23 cellular contexts compared by ENCODE assay signal in genomic region chr20:1164871-1165270, GRCh38. TPM values are rescaled to one million over a fixed set of nuclear protein-coding genes. Genes with fewer than 3 reads are reported as not detected.
"Had no signal": no experiment of that assay in that cellular context is flagged by ENCODE, and none has a peak within 500 bp of the region (broad histone marks: within the 10 kb centered on the region; RNA-seq: fewer than 3 reads in every experiment).

No MANE protein-coding gene starts in this region.

- H3K9me3 ChIP-seq: left lung, spleen, thyroid gland had no signal

- DNase-seq: activated CD4-positive, alpha-beta T cell treated with anti-CD3 and anti-CD28 coated beads for 36 hours; activated naive CD4-positive, alpha-beta T cell treated with anti-CD3 and anti-CD28 coated beads, Interleukin-2, amount 50 U/mL, for 16 hours; dermis blood vessel endothelial cell; effector memory CD8-positive, alpha-beta T cell; foreskin melanocyte; glutamatergic neuron; left lung; nephron progenitor cell; nucleus accumbens; posterior cingulate gyrus; spleen; stimulated activated CD4-positive, alpha-beta T cell treated with anti-CD3 and anti-CD28 coated beads, Interleukin-4, amount 100 ng/mL, for 4 hours; T-helper 2 cell; thyroid gland had no signal

- H3K9me3 Mint-ChIP-seq: activated T-helper 2 cell treated with anti-CD3 and anti-CD28 coated beads, Interferon-gamma antibody, Interleukin-2, Interleukin-4, amounts not matched to agents 10 μg/mL and 5 μg/mL and 100 μg/mL, durations not matched to agents 14 hours and 24 hours and 36 hours; effector memory CD8-positive, alpha-beta T cell; nephron progenitor cell; stimulated activated memory B cell treated with anti-CD40 and anti-IgM and Interleukin-4, amounts not matched to agents 10 μg/mL and 1 μg/mL and 100 μg/mL, for 72 hours had no signal

- H3K4me1 Mint-ChIP-seq: activated CD4-positive, alpha-beta T cell treated with anti-CD3 and anti-CD28 coated beads for 36 hours; nephron progenitor cell had no signal

- H3K27ac Mint-ChIP-seq: activated CD4-positive, alpha-beta T cell treated with anti-CD3 and anti-CD28 coated beads for 36 hours; activated T-helper 2 cell treated with anti-CD3 and anti-CD28 coated beads, Interferon-gamma antibody, Interleukin-2, Interleukin-4, amounts not matched to agents 10 μg/mL and 5 μg/mL and 100 μg/mL, durations not matched to agents 14 hours and 24 hours and 36 hours; effector memory CD8-positive, alpha-beta T cell; nephron progenitor cell; stimulated activated memory B cell treated with anti-CD40 and anti-IgM and Interleukin-4, amounts not matched to agents 10 μg/mL and 1 μg/mL and 100 μg/mL, for 72 hours had no signal

- H3K27me3 Mint-ChIP-seq: activated CD4-positive, alpha-beta T cell treated with anti-CD3 and anti-CD28 coated beads for 36 hours; effector memory CD8-positive, alpha-beta T cell; stimulated activated memory B cell treated with anti-CD40 and anti-IgM and Interleukin-4, amounts not matched to agents 10 μg/mL and 1 μg/mL and 100 μg/mL, for 72 hours had no signal

- H3K4me1 ChIP-seq: left lung, spleen, thyroid gland had no signal

- H3K27ac ChIP-seq: left lung, spleen, thyroid gland had no signal

- H3K4me3 Mint-ChIP-seq: activated CD4-positive, alpha-beta T cell treated with anti-CD3 and anti-CD28 coated beads for 36 hours; effector memory CD8-positive, alpha-beta T cell; nephron progenitor cell; stimulated activated memory B cell treated with anti-CD40 and anti-IgM and Interleukin-4, amounts not matched to agents 10 μg/mL and 1 μg/mL and 100 μg/mL, for 72 hours had no signal

- H3K4me3 ChIP-seq: left lung, spleen, thyroid gland had no signal

- H3K27me3 ChIP-seq: left lung, spleen, thyroid gland had no signal

- ATAC-seq: activated CD4-positive, alpha-beta T cell treated with anti-CD3 and anti-CD28 coated beads for 36 hours; effector memory CD8-positive, alpha-beta T cell; left lung; stimulated activated memory B cell treated with anti-CD40 and anti-IgM and Interleukin-4, amounts not matched to agents 10 μg/mL and 1 μg/mL and 100 μg/mL, for 72 hours had no signal

RNA-seq across cellular contexts. Expression of gene TMEM74B, which starts 19.9 kb away (rescaled TPM):
- total RNA-seq: myocyte had no signal

RNA-seq across cellular contexts. Expression of gene C20orf202, which starts 38.4 kb away (rescaled TPM):
- total RNA-seq: activated CD4-positive, alpha-beta T cell treated with anti-CD3 and anti-CD28 coated beads for 36 hours; activated CD8-positive, alpha-beta memory T cell treated with anti-CD3 and anti-CD28 coated beads for 36 hours; activated T-helper 2 cell treated with anti-CD3 and anti-CD28 coated beads, Interferon-gamma antibody, Interleukin-2, Interleukin-4, amounts not matched to agents 10 μg/mL and 5 μg/mL and 100 μg/mL, durations not matched to agents 14 hours and 24 hours and 36 hours; chondrocyte; dermis blood vessel endothelial cell; epithelial cell of proximal tubule; kidney epithelial cell; lung microvascular endothelial cell; myocyte; SK-MEL-5 had no signal
